Comparison of ENCODE assay signal across 8 cellular contexts in the genomic region with DNA sequence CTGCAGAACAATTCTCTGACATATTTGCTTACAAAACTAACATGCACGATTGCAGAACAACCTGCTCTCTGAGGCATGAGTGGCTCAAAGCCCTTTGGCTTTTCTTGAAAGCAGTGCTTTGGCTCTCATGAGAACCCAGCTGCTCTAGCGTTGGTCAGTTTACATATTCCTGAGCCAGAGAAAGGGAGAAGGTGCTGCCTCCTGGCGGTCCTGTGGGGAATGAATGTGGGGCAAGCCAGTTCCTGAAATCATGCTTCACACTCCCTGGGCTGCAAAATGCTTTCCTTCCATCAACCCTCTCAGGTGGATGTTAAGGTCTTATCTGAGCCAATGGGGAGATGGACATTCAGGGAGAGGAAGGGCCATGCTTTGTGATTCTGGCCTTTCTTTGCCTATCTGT.
DNase-seq lines count a peak whose midpoint lies in the region; ATAC-seq and TF ChIP-seq lines count a peak whose summit lies in the region.

No MANE protein-coding gene starts in this region.

- CTCF ChIA-PET in activated CD8-positive, alpha-beta T cell treated with anti-CD3 and anti-CD28 coated beads for 36 hours (lab: Charles Lee) = interaction anchor here (0.8 to 4.6 kb wide), 20 partner anchors 9 to 204 kb away, joined by 3 to 36 read pairs (median 3); a partner anchor contains a TSS
- CTCF ChIA-PET in naive thymus-derived CD4-positive, alpha-beta T cell (lab: Charles Lee) = interaction anchor here (0.8 to 3.6 kb wide), 6 partner anchors 9 to 729 kb away, joined by 3 to 32 read pairs (median 6); no protein-coding TSS in a partner anchor

- H3K9me3 Mint-ChIP-seq in activated CD8-positive, alpha-beta T cell treated with anti-CD3 and anti-CD28 coated beads for 36 hours = peaks cover 6% of the 10 kb centered on the region
- no peaks in the 10 kb centered on the region for H3K9me3 Mint-ChIP-seq in endothelial cell (ENCODE audit: unreplicated experiment)
- peaks cover 0 to 11% (median 4%) of the 10 kb centered on the region in 11 donors for H3K9me3 Mint-ChIP-seq in naive thymus-derived CD4-positive, alpha-beta T cell

- no peak overlapping the region for H3K4me3 ChIP-seq in naive thymus-derived CD4-positive, alpha-beta T cell (ENCODE audit: low read length)

- no peak for ATAC-seq in activated CD8-positive, alpha-beta T cell treated with anti-CD3 and anti-CD28 coated beads for 36 hours
- peak; percentile 73 for ATAC-seq in naive thymus-derived CD4-positive, alpha-beta T cell
- no peak for ATAC-seq in GM21447 (IDR thresholded peaks at IDR 0.05; ENCODE audit: unreplicated experiment)

- DNase-seq in activated gamma-delta T cell treated with Interleukin-2 at 50 U/mL for 16 hours = peak; percentile 55
- DNase-seq in activated gamma-delta T cell (lab: John Stamatoyannopoulos, UW) = no peak
- peak; percentile 55 to 80 for DNase-seq in NCI-H526 (lab: John Stamatoyannopoulos, UW)
- peak; percentile 75 for DNase-seq in activated CD8-positive, alpha-beta T cell treated with anti-CD3 and anti-CD28 coated beads for 36 hours
- DNase-seq in endothelial cell (ENCODE audit: low spot score) = peak; percentile 79
- peak in 8 of 9 donors; percentile 21 to 58 (median 42) for DNase-seq in naive thymus-derived CD4-positive, alpha-beta T cell
- peak; percentile 8 to 37 for DNase-seq in stimulated activated CD8-positive, alpha-beta memory T cell treated with anti-CD3 and anti-CD28 coated beads, Interleukin-7, amount 100 ng/mL, for 48 hours (ENCODE audit: extremely low read depth in 1 of 2, low read depth in 1 of 2)

- H3K9me3 ChIP-seq in naive thymus-derived CD4-positive, alpha-beta T cell (ENCODE audit: control insufficient read depth in 2 of 3, low read length in 3 of 3) = no peaks in the 10 kb centered on the region

- H3K4me1 ChIP-seq in naive thymus-derived CD4-positive, alpha-beta T cell (ENCODE audit: control insufficient read depth in 2 of 2, insufficient read depth in 2 of 2, low read length in 2 of 2) = no peaks in the 10 kb centered on the region

- H3K27ac Mint-ChIP-seq in activated CD8-positive, alpha-beta T cell treated with anti-CD3 and anti-CD28 coated beads for 36 hours = no peak overlapping the region
- H3K27ac Mint-ChIP-seq in endothelial cell (ENCODE audit: unreplicated experiment) = no peak overlapping the region
- no peak overlapping the region for H3K27ac Mint-ChIP-seq in naive thymus-derived CD4-positive, alpha-beta T cell

- POLR2A ChIA-PET in activated CD8-positive, alpha-beta T cell treated with anti-CD3 and anti-CD28 coated beads for 36 hours (lab: Charles Lee) = no interaction called here
- POLR2A ChIA-PET in naive thymus-derived CD4-positive, alpha-beta T cell (lab: Charles Lee) = interaction anchor here (0.7 to 1.6 kb wide), 2 partner anchors 123 to 389 kb away, joined by 4 read pairs; a partner anchor contains a TSS

- H3K27ac ChIP-seq in naive thymus-derived CD4-positive, alpha-beta T cell (ENCODE audit: low read depth, low read length) = no peak overlapping the region

- intact Hi-C loops in activated CD8-positive, alpha-beta T cell treated with anti-CD3 and anti-CD28 coated beads for 36 hours (cut with micrococcal nuclease) = loop anchor here (5.0 kb wide), 1 partner anchor 115 kb away; no protein-coding TSS in a partner anchor
- intact Hi-C loops in naive thymus-derived CD4-positive, alpha-beta T cell (cut with micrococcal nuclease) = loop anchor here (1.0 to 5.0 kb wide), 5 partner anchors 115 to 735 kb away; a partner anchor contains a TSS

- no peak overlapping the region for H3K4me3 Mint-ChIP-seq in activated CD8-positive, alpha-beta T cell treated with anti-CD3 and anti-CD28 coated beads for 36 hours
- no peak overlapping the region for H3K4me3 Mint-ChIP-seq in endothelial cell (ENCODE audit: unreplicated experiment)
- no peak overlapping the region for H3K4me3 Mint-ChIP-seq in naive thymus-derived CD4-positive, alpha-beta T cell

- H3K27me3 ChIP-seq in naive thymus-derived CD4-positive, alpha-beta T cell (ENCODE audit: control insufficient read depth in 2 of 2, insufficient read depth in 2 of 2, low read length in 2 of 2) = no peaks in the 10 kb centered on the region

- H3K36me3 ChIP-seq in naive thymus-derived CD4-positive, alpha-beta T cell (ENCODE audit: control insufficient read depth in 2 of 3, insufficient read depth in 3 of 3, low read length in 3 of 3) = no peaks in the 10 kb centered on the region

- TF ChIP-seq CTCF in activated CD8-positive, alpha-beta T cell treated with anti-CD3 and anti-CD28 coated beads for 36 hours (IDR thresholded peaks at IDR 0.05) = peak; percentile 77
- peak; percentile 86 for TF ChIP-seq CTCF in endothelial cell (IDR thresholded peaks at IDR 0.05; ENCODE audit: unreplicated experiment)

- no peaks in the 10 kb centered on the region for H3K4me1 Mint-ChIP-seq in activated CD8-positive, alpha-beta T cell treated with anti-CD3 and anti-CD28 coated beads for 36 hours (ENCODE audit: low read depth)
- H3K4me1 Mint-ChIP-seq in endothelial cell (ENCODE audit: unreplicated experiment) = no peaks in the 10 kb centered on the region
- H3K4me1 Mint-ChIP-seq in naive thymus-derived CD4-positive, alpha-beta T cell = peaks cover 0 to 1% (median 0%) of the 10 kb centered on the region in 7 donors

- no peaks in the 10 kb centered on the region for H3K36me3 Mint-ChIP-seq in activated CD8-positive, alpha-beta T cell treated with anti-CD3 and anti-CD28 coated beads for 36 hours (ENCODE audit: low read depth)
- no peaks in the 10 kb centered on the region for H3K36me3 Mint-ChIP-seq in endothelial cell (ENCODE audit: low read depth, unreplicated experiment)
- peaks cover 0 to 4% (median 0%) of the 10 kb centered on the region in 5 donors for H3K36me3 Mint-ChIP-seq in naive thymus-derived CD4-positive, alpha-beta T cell

- H3K27me3 Mint-ChIP-seq in activated CD8-positive, alpha-beta T cell treated with anti-CD3 and anti-CD28 coated beads for 36 hours = peaks cover 11% of the 10 kb centered on the region
- H3K27me3 Mint-ChIP-seq in endothelial cell (ENCODE audit: unreplicated experiment) = peaks cover 3% of the 10 kb centered on the region
- peaks cover 3 to 42% (median 34%) of the 10 kb centered on the region in 5 donors for H3K27me3 Mint-ChIP-seq in naive thymus-derived CD4-positive, alpha-beta T cell
